20 cellular contexts compared by ENCODE assay signal in genomic region chr2:128793414-128793813, GRCh38.
"Had no signal": no experiment of that assay in that cellular context is flagged by ENCODE, and none has a peak within 500 bp of the region (broad histone marks: within the 10 kb centered on the region; RNA-seq: fewer than 3 reads in every experiment).

No MANE protein-coding gene starts in this region.

- H3K4me3 ChIP-seq: esophagus squamous epithelium, mucosa of descending colon, sigmoid colon, skin epidermis, testis, transverse colon, uterus had no signal

- ATAC-seq: effector memory CD8-positive, alpha-beta T cell; left colon; mucosa of descending colon; naive thymus-derived CD8-positive, alpha-beta T cell; stimulated activated naive B cell treated with anti-CD40 and anti-IgM and Interleukin-4, amounts not matched to agents 10 μg/mL and 1 μg/mL and 100 μg/mL, for 72 hours; stimulated activated naive CD8-positive, alpha-beta T cell treated with anti-CD3 and anti-CD28 coated beads, Interleukin-15, amount 100 ng/mL, for 72 hours had no signal

- DNase-seq: cerebellar nuclear complex; effector memory CD8-positive, alpha-beta T cell; esophagus squamous epithelium; foreskin fibroblast; immature natural killer cell; kidney; left colon; mammary epithelial cell; mucosa of descending colon; naive thymus-derived CD8-positive, alpha-beta T cell; posterior cingulate gyrus; sigmoid colon; stimulated activated CD4-positive, alpha-beta T cell treated with anti-CD3 and anti-CD28 coated beads, Interleukin-4, amount 100 ng/mL, for 4 hours; stimulated activated naive B cell treated with anti-CD40 and anti-IgM and Interleukin-4, amounts not matched to agents 10 μg/mL and 1 μg/mL and 100 μg/mL, for 72 hours; stimulated activated naive CD8-positive, alpha-beta T cell treated with anti-CD3 and anti-CD28 coated beads, Interleukin-15, amount 100 ng/mL, for 72 hours; testis; transverse colon; uterus had no signal

- H3K27ac ChIP-seq: esophagus squamous epithelium, neutrophil, sigmoid colon, skin epidermis, testis, transverse colon, uterus had no signal
